In the genomic region with DNA sequence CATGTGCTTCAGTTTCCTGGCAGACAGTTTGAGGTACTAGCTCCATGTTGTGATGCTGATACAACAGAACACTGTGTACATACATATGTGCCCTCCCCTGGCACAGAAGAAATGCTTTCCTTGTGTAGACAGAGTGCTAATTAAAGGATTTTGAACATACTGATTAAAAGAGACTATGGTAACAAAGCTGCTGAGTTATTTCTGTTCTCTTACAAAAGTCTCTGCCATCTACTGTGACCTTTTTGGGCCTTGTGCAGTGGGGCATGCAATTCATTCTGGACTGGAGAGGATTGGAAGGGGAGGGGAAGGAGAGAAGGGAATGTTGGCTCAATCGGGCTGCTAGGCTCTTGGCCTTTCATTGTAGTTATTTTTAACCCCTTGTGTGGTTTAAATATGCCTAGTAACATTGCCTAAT, we compare ENCODE assay signal across 1 cellular context.
TF ChIP-seq lines count a peak whose summit lies in the region.

No MANE protein-coding gene starts in this region.

TF ChIP-seq in HepG2, 621 proteins besides CTCF, POLR2A, EP300 and RAD21 (continued from another document):
- TF ChIP-seq, protein P1, sequence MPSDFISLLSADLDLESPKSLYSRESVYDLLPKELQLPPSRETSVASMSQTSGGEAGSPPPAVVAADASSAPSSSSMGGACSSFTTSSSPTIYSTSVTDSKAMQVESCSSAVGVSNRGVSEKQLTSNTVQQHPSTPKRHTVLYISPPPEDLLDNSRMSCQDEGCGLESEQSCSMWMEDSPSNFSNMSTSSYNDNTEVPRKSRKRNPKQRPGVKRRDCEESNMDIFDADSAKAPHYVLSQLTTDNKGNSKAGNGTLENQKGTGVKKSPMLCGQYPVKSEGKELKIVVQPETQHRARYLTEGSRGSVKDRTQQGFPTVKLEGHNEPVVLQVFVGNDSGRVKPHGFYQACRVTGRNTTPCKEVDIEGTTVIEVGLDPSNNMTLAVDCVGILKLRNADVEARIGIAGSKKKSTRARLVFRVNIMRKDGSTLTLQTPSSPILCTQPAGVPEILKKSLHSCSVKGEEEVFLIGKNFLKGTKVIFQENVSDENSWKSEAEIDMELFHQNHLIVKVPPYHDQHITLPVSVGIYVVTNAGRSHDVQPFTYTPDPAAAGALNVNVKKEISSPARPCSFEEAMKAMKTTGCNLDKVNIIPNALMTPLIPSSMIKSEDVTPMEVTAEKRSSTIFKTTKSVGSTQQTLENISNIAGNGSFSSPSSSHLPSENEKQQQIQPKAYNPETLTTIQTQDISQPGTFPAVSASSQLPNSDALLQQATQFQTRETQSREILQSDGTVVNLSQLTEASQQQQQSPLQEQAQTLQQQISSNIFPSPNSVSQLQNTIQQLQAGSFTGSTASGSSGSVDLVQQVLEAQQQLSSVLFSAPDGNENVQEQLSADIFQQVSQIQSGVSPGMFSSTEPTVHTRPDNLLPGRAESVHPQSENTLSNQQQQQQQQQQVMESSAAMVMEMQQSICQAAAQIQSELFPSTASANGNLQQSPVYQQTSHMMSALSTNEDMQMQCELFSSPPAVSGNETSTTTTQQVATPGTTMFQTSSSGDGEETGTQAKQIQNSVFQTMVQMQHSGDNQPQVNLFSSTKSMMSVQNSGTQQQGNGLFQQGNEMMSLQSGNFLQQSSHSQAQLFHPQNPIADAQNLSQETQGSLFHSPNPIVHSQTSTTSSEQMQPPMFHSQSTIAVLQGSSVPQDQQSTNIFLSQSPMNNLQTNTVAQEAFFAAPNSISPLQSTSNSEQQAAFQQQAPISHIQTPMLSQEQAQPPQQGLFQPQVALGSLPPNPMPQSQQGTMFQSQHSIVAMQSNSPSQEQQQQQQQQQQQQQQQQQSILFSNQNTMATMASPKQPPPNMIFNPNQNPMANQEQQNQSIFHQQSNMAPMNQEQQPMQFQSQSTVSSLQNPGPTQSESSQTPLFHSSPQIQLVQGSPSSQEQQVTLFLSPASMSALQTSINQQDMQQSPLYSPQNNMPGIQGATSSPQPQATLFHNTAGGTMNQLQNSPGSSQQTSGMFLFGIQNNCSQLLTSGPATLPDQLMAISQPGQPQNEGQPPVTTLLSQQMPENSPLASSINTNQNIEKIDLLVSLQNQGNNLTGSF (CRISPR knock-in tag; IDR thresholded peaks at IDR 0.05) = no peak
- no peak for TF ChIP-seq MEIS1 (CRISPR knock-in tag; IDR thresholded peaks at IDR 0.05; ENCODE audit: borderline replicate concordance)
- TF ChIP-seq ZNF12 (CRISPR knock-in tag; IDR thresholded peaks at IDR 0.05) = 0 out of 2 replicates have a peak, but pooled peaks have one; percentile 21
